ENCODE assay signal across 1 cellular context in the genomic region with DNA sequence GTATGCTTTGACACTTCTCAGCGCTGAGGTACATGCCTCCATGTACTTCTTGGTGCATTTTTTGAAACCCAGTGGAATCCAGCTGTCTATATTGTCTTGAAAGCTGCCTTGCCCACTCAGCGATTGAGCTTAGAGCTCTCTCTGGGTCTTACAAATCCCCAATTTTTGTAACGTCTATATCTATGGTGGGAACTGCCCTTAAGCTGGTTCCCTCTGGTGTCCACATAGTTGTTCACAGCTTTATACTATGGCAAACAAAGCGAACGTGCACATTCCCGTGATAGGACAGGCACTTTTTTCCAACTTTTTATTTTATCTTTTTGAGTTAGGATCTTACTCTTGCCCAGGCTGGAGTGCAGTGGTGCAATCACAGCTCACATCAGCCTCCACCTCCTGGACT.
TF ChIP-seq lines count a peak whose summit lies in the region.

No MANE protein-coding gene starts in this region.

TF ChIP-seq in GM23338, 12 proteins besides CTCF, POLR2A, EP300 and RAD21 (continued from another document):
- TF ChIP-seq EZH2phosphoT487 (IDR thresholded peaks at IDR 0.05; ENCODE audit: unreplicated experiment): no peak
- TF ChIP-seq EZH2 (IDR thresholded peaks at IDR 0.05; ENCODE audit: low read depth, unreplicated experiment): no peak
- TF ChIP-seq ZNF114 (CRISPR knock-in tag; IDR thresholded peaks at IDR 0.05): no peak
- TF ChIP-seq ZNF331 (CRISPR knock-in tag; IDR thresholded peaks at IDR 0.05; ENCODE audit: low read depth): no peak
- TF ChIP-seq, protein P1, sequence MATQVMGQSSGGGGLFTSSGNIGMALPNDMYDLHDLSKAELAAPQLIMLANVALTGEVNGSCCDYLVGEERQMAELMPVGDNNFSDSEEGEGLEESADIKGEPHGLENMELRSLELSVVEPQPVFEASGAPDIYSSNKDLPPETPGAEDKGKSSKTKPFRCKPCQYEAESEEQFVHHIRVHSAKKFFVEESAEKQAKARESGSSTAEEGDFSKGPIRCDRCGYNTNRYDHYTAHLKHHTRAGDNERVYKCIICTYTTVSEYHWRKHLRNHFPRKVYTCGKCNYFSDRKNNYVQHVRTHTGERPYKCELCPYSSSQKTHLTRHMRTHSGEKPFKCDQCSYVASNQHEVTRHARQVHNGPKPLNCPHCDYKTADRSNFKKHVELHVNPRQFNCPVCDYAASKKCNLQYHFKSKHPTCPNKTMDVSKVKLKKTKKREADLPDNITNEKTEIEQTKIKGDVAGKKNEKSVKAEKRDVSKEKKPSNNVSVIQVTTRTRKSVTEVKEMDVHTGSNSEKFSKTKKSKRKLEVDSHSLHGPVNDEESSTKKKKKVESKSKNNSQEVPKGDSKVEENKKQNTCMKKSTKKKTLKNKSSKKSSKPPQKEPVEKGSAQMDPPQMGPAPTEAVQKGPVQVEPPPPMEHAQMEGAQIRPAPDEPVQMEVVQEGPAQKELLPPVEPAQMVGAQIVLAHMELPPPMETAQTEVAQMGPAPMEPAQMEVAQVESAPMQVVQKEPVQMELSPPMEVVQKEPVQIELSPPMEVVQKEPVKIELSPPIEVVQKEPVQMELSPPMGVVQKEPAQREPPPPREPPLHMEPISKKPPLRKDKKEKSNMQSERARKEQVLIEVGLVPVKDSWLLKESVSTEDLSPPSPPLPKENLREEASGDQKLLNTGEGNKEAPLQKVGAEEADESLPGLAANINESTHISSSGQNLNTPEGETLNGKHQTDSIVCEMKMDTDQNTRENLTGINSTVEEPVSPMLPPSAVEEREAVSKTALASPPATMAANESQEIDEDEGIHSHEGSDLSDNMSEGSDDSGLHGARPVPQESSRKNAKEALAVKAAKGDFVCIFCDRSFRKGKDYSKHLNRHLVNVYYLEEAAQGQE (IDR thresholded peaks at IDR 0.05; ENCODE audit: unreplicated experiment): no peak
- no peak for TF ChIP-seq JUNB (IDR thresholded peaks at IDR 0.05; ENCODE audit: unreplicated experiment)
- no peak for TF ChIP-seq STAT1 (IDR thresholded peaks at IDR 0.05; ENCODE audit: unreplicated experiment)
- no peak for TF ChIP-seq ZNF462 (CRISPR knock-in tag; IDR thresholded peaks at IDR 0.05)
- no peak for TF ChIP-seq NANOG (IDR thresholded peaks at IDR 0.05; ENCODE audit: borderline replicate concordance)
- no peak for TF ChIP-seq CREB1 (CRISPR knock-in tag; IDR thresholded peaks at IDR 0.05; ENCODE audit: low read depth)
